1 cellular context compared by ENCODE assay signal in genomic region chr4:833156-833555, GRCh38.
TF ChIP-seq lines count a peak whose summit lies in the region.

No MANE protein-coding gene starts in this region.

TF ChIP-seq in HepG2, 621 proteins besides CTCF, POLR2A, EP300 and RAD21:
- TF ChIP-seq ZNF274 (CRISPR knock-in tag; IDR thresholded peaks at IDR 0.05) (no peak), ZNF720 (CRISPR knock-in tag; IDR thresholded peaks at IDR 0.05) (no peak), ZNF292 (CRISPR knock-in tag; IDR thresholded peaks at IDR 0.05; ENCODE audit: borderline replicate concordance, low read depth) (no peak), KIAA2018 (CRISPR knock-in tag; IDR thresholded peaks at IDR 0.05; ENCODE audit: borderline replicate concordance) (no peak)
TF ChIP-seq in HepG2: peak in this region for 0.
